ENCODE assay signal across 1 cellular context in the genomic region with DNA sequence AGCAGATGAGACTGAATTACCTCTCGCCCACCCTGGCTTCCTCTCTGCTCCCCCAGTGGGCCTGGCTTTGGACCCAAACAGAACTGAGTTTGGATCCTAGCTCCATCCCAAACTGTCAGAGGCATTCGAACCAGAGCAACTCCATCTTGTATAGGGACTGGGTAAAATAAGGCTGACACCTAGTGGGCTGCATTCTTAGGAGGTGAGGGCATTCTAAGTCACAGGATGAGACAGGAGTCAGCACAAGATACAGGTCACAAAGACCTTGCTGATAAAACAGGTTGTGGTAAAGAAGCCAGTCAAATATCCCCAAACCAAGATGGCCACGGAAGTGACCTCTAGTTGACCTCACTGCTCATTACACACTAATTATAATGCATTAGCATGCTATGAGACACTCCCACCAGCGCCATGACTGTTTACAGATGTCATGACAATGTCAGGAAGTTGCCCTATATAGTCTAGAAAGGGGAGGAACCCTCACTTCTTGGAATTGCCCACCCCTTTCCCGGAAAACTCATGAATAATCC.
TF ChIP-seq lines count a peak whose summit lies in the region.

No MANE protein-coding gene starts in this region.

TF ChIP-seq in K562, 482 proteins besides CTCF, POLR2A, EP300 and RAD21 (continued from another document and continues in another):
- TF ChIP-seq, protein P1, sequence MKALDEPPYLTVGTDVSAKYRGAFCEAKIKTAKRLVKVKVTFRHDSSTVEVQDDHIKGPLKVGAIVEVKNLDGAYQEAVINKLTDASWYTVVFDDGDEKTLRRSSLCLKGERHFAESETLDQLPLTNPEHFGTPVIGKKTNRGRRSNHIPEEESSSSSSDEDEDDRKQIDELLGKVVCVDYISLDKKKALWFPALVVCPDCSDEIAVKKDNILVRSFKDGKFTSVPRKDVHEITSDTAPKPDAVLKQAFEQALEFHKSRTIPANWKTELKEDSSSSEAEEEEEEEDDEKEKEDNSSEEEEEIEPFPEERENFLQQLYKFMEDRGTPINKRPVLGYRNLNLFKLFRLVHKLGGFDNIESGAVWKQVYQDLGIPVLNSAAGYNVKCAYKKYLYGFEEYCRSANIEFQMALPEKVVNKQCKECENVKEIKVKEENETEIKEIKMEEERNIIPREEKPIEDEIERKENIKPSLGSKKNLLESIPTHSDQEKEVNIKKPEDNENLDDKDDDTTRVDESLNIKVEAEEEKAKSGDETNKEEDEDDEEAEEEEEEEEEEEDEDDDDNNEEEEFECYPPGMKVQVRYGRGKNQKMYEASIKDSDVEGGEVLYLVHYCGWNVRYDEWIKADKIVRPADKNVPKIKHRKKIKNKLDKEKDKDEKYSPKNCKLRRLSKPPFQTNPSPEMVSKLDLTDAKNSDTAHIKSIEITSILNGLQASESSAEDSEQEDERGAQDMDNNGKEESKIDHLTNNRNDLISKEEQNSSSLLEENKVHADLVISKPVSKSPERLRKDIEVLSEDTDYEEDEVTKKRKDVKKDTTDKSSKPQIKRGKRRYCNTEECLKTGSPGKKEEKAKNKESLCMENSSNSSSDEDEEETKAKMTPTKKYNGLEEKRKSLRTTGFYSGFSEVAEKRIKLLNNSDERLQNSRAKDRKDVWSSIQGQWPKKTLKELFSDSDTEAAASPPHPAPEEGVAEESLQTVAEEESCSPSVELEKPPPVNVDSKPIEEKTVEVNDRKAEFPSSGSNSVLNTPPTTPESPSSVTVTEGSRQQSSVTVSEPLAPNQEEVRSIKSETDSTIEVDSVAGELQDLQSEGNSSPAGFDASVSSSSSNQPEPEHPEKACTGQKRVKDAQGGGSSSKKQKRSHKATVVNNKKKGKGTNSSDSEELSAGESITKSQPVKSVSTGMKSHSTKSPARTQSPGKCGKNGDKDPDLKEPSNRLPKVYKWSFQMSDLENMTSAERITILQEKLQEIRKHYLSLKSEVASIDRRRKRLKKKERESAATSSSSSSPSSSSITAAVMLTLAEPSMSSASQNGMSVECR (CRISPR knock-in tag; IDR thresholded peaks at IDR 0.05), result no peak
- TF ChIP-seq ZNF717 (CRISPR knock-in tag; IDR thresholded peaks at IDR 0.05), result peak; percentile 97
- TF ChIP-seq FOXK1 (CRISPR knock-in tag; IDR thresholded peaks at IDR 0.05; ENCODE audit: borderline replicate concordance), result no peak
- peak; percentile 96 for TF ChIP-seq KDM2B (CRISPR knock-in tag; IDR thresholded peaks at IDR 0.05)
- no peak for TF ChIP-seq ETV6 (IDR thresholded peaks at IDR 0.05; ENCODE audit: borderline replicate concordance in 1 of 2, low read depth in 2 of 2, low read length in 1 of 2)
- TF ChIP-seq ETV6 (CRISPR knock-in tag; IDR thresholded peaks at IDR 0.05; ENCODE audit: borderline replicate concordance), result no peak
- TF ChIP-seq, protein P2, sequence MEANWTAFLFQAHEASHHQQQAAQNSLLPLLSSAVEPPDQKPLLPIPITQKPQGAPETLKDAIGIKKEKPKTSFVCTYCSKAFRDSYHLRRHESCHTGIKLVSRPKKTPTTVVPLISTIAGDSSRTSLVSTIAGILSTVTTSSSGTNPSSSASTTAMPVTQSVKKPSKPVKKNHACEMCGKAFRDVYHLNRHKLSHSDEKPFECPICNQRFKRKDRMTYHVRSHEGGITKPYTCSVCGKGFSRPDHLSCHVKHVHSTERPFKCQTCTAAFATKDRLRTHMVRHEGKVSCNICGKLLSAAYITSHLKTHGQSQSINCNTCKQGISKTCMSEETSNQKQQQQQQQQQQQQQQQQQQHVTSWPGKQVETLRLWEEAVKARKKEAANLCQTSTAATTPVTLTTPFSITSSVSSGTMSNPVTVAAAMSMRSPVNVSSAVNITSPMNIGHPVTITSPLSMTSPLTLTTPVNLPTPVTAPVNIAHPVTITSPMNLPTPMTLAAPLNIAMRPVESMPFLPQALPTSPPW (CRISPR knock-in tag; IDR thresholded peaks at IDR 0.05), result peak; percentile 85
- TF ChIP-seq TAL1 (IDR thresholded peaks at IDR 0.05), result no peak
- TF ChIP-seq SMAD3 (CRISPR knock-in tag; conservative IDR thresholded peaks at IDR 0.05), result peak; percentile 100
- TF ChIP-seq, protein P3, sequence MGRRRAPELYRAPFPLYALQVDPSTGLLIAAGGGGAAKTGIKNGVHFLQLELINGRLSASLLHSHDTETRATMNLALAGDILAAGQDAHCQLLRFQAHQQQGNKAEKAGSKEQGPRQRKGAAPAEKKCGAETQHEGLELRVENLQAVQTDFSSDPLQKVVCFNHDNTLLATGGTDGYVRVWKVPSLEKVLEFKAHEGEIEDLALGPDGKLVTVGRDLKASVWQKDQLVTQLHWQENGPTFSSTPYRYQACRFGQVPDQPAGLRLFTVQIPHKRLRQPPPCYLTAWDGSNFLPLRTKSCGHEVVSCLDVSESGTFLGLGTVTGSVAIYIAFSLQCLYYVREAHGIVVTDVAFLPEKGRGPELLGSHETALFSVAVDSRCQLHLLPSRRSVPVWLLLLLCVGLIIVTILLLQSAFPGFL (CRISPR knock-in tag; IDR thresholded peaks at IDR 0.05), result no peak
- TF ChIP-seq TAF15 (IDR thresholded peaks at IDR 0.05; ENCODE audit: low read depth, low read length), result no peak
- no peak for TF ChIP-seq HNRNPH1 (optimal IDR thresholded peaks at IDR 0.05; ENCODE audit: low read depth, low read length)
- TF ChIP-seq PTRF (tag; IDR thresholded peaks at IDR 0.05), result peak; percentile 100
- TF ChIP-seq HOXB6 (CRISPR knock-in tag; IDR thresholded peaks at IDR 0.05; ENCODE audit: borderline replicate concordance), result peak; percentile 98
- TF ChIP-seq MTF1 (CRISPR knock-in tag; IDR thresholded peaks at IDR 0.05; ENCODE audit: borderline replicate concordance), result peak; percentile 98
- TF ChIP-seq ZNF561 (CRISPR knock-in tag; conservative IDR thresholded peaks at IDR 0.05), result peak; percentile 99
- TF ChIP-seq ZNF232 (CRISPR knock-in tag; IDR thresholded peaks at IDR 0.05), result no peak
- peak; percentile 100 for TF ChIP-seq MEF2D (tag; conservative IDR thresholded peaks at IDR 0.05; ENCODE audit: low read depth)
- TF ChIP-seq STAT5A (IDR thresholded peaks at IDR 0.05; ENCODE audit: borderline replicate concordance, low read length), result peak; percentile 98
- TF ChIP-seq RFX5 (IDR thresholded peaks at IDR 0.05; ENCODE audit: low read depth, low read length), result no peak
- TF ChIP-seq, protein P4, sequence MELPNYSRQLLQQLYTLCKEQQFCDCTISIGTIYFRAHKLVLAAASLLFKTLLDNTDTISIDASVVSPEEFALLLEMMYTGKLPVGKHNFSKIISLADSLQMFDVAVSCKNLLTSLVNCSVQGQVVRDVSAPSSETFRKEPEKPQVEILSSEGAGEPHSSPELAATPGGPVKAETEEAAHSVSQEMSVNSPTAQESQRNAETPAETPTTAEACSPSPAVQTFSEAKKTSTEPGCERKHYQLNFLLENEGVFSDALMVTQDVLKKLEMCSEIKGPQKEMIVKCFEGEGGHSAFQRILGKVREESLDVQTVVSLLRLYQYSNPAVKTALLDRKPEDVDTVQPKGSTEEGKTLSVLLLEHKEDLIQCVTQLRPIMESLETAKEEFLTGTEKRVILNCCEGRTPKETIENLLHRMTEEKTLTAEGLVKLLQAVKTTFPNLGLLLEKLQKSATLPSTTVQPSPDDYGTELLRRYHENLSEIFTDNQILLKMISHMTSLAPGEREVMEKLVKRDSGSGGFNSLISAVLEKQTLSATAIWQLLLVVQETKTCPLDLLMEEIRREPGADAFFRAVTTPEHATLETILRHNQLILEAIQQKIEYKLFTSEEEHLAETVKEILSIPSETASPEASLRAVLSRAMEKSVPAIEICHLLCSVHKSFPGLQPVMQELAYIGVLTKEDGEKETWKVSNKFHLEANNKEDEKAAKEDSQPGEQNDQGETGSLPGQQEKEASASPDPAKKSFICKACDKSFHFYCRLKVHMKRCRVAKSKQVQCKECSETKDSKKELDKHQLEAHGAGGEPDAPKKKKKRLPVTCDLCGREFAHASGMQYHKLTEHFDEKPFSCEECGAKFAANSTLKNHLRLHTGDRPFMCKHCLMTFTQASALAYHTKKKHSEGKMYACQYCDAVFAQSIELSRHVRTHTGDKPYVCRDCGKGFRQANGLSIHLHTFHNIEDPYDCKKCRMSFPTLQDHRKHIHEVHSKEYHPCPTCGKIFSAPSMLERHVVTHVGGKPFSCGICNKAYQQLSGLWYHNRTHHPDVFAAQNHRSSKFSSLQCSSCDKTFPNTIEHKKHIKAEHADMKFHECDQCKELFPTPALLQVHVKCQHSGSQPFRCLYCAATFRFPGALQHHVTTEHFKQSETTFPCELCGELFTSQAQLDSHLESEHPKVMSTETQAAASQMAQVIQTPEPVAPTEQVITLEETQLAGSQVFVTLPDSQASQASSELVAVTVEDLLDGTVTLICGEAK (IDR thresholded peaks at IDR 0.05), result no peak
- TF ChIP-seq, protein P4 (CRISPR knock-in tag; IDR thresholded peaks at IDR 0.05), result no peak
- TF ChIP-seq NEUROD1 (IDR thresholded peaks at IDR 0.05; ENCODE audit: borderline replicate concordance, low read depth, low read length, partially characterized antibody), result no peak
- peak; percentile 18; the same call in 1 of the 2 replicates for TF ChIP-seq CBFA2T3 (IDR thresholded peaks at IDR 0.05)
- TF ChIP-seq NR3C1 (CRISPR knock-in tag; IDR thresholded peaks at IDR 0.05), result no peak
- TF ChIP-seq ZNF766 (CRISPR knock-in tag; conservative IDR thresholded peaks at IDR 0.05), result peak; percentile 100
- no peak for TF ChIP-seq WHSC1 (IDR thresholded peaks at IDR 0.05; ENCODE audit: low read length)
- peak in 1 of 2 experiments; percentile 98; a peak in 2 of 4 replicates for TF ChIP-seq MAZ (CRISPR knock-in tag; conservative IDR thresholded peaks at IDR 0.05 in 1 of 2, IDR thresholded peaks at IDR 0.05 in 1 of 2)
- no peak for TF ChIP-seq ATF1 (CRISPR knock-in tag; IDR thresholded peaks at IDR 0.05)
- peak; percentile 92 for TF ChIP-seq ATF1 (tag; IDR thresholded peaks at IDR 0.05)
- peak; percentile 97 for TF ChIP-seq GABPB2 (CRISPR knock-in tag; conservative IDR thresholded peaks at IDR 0.05)
- TF ChIP-seq NCOA4 (IDR thresholded peaks at IDR 0.05; ENCODE audit: partially characterized antibody), result no peak
- TF ChIP-seq, protein P5, sequence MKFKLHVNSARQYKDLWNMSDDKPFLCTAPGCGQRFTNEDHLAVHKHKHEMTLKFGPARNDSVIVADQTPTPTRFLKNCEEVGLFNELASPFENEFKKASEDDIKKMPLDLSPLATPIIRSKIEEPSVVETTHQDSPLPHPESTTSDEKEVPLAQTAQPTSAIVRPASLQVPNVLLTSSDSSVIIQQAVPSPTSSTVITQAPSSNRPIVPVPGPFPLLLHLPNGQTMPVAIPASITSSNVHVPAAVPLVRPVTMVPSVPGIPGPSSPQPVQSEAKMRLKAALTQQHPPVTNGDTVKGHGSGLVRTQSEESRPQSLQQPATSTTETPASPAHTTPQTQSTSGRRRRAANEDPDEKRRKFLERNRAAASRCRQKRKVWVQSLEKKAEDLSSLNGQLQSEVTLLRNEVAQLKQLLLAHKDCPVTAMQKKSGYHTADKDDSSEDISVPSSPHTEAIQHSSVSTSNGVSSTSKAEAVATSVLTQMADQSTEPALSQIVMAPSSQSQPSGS (CRISPR knock-in tag; IDR thresholded peaks at IDR 0.05), result no peak
- TF ChIP-seq TGIF2 (CRISPR knock-in tag; IDR thresholded peaks at IDR 0.05), result no peak
- no peak for TF ChIP-seq FOXA1 (IDR thresholded peaks at IDR 0.05; ENCODE audit: borderline replicate concordance)
- TF ChIP-seq PTBP1 (IDR thresholded peaks at IDR 0.05; ENCODE audit: low read depth, low read length), result no peak
- TF ChIP-seq XRCC4 (IDR thresholded peaks at IDR 0.05; ENCODE audit: extremely low read depth, insufficient read depth, insufficient read length), result no peak
- no peak for TF ChIP-seq RBM25 (IDR thresholded peaks at IDR 0.05; ENCODE audit: low read depth, low read length, severe bottlenecking)
- no peak for TF ChIP-seq SRSF3 (IDR thresholded peaks at IDR 0.05; ENCODE audit: insufficient read depth, low read length)
- TF ChIP-seq, protein P6, sequence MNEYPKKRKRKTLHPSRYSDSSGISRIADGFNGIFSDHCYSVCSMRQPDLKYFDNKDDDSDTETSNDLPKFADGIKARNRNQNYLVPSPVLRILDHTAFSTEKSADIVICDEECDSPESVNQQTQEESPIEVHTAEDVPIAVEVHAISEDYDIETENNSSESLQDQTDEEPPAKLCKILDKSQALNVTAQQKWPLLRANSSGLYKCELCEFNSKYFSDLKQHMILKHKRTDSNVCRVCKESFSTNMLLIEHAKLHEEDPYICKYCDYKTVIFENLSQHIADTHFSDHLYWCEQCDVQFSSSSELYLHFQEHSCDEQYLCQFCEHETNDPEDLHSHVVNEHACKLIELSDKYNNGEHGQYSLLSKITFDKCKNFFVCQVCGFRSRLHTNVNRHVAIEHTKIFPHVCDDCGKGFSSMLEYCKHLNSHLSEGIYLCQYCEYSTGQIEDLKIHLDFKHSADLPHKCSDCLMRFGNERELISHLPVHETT (CRISPR knock-in tag; conservative IDR thresholded peaks at IDR 0.05 in 1 of 2, IDR thresholded peaks at IDR 0.05 in 1 of 2), result peak in 1 of 2 experiments; percentile 100; a peak in 2 of 4 replicates
- TF ChIP-seq KHSRP (IDR thresholded peaks at IDR 0.05), result no peak
- peak; percentile 75 for TF ChIP-seq FOSL1 (tag; conservative IDR thresholded peaks at IDR 0.05)
- TF ChIP-seq, protein P7, sequence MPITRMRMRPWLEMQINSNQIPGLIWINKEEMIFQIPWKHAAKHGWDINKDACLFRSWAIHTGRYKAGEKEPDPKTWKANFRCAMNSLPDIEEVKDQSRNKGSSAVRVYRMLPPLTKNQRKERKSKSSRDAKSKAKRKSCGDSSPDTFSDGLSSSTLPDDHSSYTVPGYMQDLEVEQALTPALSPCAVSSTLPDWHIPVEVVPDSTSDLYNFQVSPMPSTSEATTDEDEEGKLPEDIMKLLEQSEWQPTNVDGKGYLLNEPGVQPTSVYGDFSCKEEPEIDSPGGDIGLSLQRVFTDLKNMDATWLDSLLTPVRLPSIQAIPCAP (CRISPR knock-in tag; IDR thresholded peaks at IDR 0.05; ENCODE audit: borderline replicate concordance), result no peak
